In the genomic region with DNA sequence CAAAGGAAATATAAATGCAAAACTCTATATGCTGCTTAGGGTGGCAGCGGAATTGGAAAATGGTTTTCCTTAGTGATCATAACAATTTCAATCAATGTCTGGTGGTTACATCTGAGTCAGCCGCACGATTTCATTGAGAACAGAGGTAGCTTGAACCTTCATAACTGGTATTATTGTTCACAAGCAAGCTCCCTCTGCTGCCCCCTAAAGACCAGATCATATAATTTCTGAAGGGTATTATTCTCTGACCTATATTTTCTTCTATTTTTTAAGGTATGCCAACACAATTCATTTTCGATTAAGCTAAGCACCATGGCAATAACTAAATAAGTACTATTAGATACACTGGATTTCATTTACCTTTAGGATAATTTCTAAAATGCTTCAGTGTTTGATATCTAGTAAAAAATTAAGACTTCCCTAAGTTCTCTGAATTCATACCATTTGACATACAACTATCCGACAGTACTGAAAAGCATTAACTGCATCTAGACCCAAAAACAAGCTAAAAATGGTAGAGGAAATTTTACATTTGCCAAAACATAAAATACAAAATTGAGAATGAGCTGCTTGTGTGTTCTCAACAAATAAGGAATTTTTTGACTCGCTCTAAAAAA, we compare ENCODE assay signal across 8 cellular contexts.
DNase-seq lines count a peak whose midpoint lies in the region; ATAC-seq and TF ChIP-seq lines count a peak whose summit lies in the region.

No MANE protein-coding gene starts in this region.

- H3K27ac ChIP-seq in right atrium auricular region (no peak overlapping the region), KMS-11 (no peak overlapping the region), hepatocyte (no peak overlapping the region)

- H2AFZ ChIP-seq in KMS-11 (ENCODE audit: low read depth) (no peak overlapping the region), hepatocyte (no peak overlapping the region)

- intact Hi-C loops in Right ventricle myocardium superior (cut with DNase I), result no loop called here

- H3K9me3 ChIP-seq in right atrium auricular region, result no peaks in the 10 kb centered on the region
- no peaks in the 10 kb centered on the region for H3K9me3 ChIP-seq in hepatocyte (ENCODE audit: low read depth)

- H4K20me1 ChIP-seq in KMS-11 (ENCODE audit: insufficient read depth) (no peaks in the 10 kb centered on the region), hepatocyte (ENCODE audit: insufficient read depth, poor library complexity, severe bottlenecking) (no peaks in the 10 kb centered on the region)

- H3K4me3 ChIP-seq in right atrium auricular region, result no peak overlapping the region
- H3K4me3 ChIP-seq in KMS-11 (IDR thresholded peaks at IDR 0.05; ENCODE audit: insufficient read depth, low read depth, low read length), result no peak overlapping the region
- H3K4me3 ChIP-seq in hepatocyte, result no peak overlapping the region

- no peak for ATAC-seq in Right ventricle myocardium superior (ENCODE audit: poor library complexity)
- ATAC-seq in GM18907 (IDR thresholded peaks at IDR 0.05; ENCODE audit: unreplicated experiment), result no peak
- no peak for ATAC-seq in HG03342 (IDR thresholded peaks at IDR 0.05; ENCODE audit: unreplicated experiment)

- no peaks in the 10 kb centered on the region for H3K79me2 ChIP-seq in KMS-11 (ENCODE audit: insufficient read depth, low read depth)
- no peaks in the 10 kb centered on the region for H3K79me2 ChIP-seq in hepatocyte

- H3K9me2 ChIP-seq in hepatocyte (replicated peaks; ENCODE audit: insufficient read depth), result no peaks in the 10 kb centered on the region

- H3K4me1 ChIP-seq in right atrium auricular region (no peaks in the 10 kb centered on the region), KMS-11 (ENCODE audit: low read depth, poor library complexity, severe bottlenecking) (no peaks in the 10 kb centered on the region), hepatocyte (ENCODE audit: insufficient read depth) (no peaks in the 10 kb centered on the region)

- no peaks in the 10 kb centered on the region for H3K36me3 ChIP-seq in right atrium auricular region
- H3K36me3 ChIP-seq in KMS-11 (ENCODE audit: insufficient read depth), result no peaks in the 10 kb centered on the region
- no peaks in the 10 kb centered on the region for H3K36me3 ChIP-seq in hepatocyte (replicated peaks; ENCODE audit: insufficient read depth, low read depth)

- TF ChIP-seq CTCF in right atrium auricular region (IDR thresholded peaks at IDR 0.05) (peak; percentile 30 to 51), KMS-11 (conservative IDR thresholded peaks at IDR 0.05; ENCODE audit: low read depth, low read length) (peak; percentile 68), hepatocyte (IDR thresholded peaks at IDR 0.05; ENCODE audit: poor library complexity) (peak; percentile 50)

- WGBS in hepatocyte (ENCODE audit: low lambda C conversion rate, missing lambda C conversion rate), result 75% methylated on average over 6 of the region's 6 CpGs

- no peak overlapping the region for H3K4me2 ChIP-seq in KMS-11
- no peak overlapping the region for H3K4me2 ChIP-seq in hepatocyte

- no peak for DNase-seq in right atrium auricular region (ENCODE audit: low spot score)
- no peak for DNase-seq in Right ventricle myocardium superior
- DNase-seq in SKM-1 treated with dmso at 0.1 percent for 144 hours (lab: John Stamatoyannopoulos, UW; ENCODE audit: unreplicated experiment), result peak; percentile 20
- peak; percentile 70 for DNase-seq in hepatocyte (ENCODE audit: low spot score)
- no peak for DNase-seq in activated effector memory CD4-positive, alpha-beta T cell treated with Interleukin-2 at 50 U/mL for 16 hours

- no peak overlapping the region for H3K9ac ChIP-seq in KMS-11

- H3K27me3 ChIP-seq in right atrium auricular region (peaks cover 0 to 3% of the 10 kb centered on the region in 2 donors), KMS-11 (ENCODE audit: insufficient read depth, low read depth) (no peaks in the 10 kb centered on the region), hepatocyte (no peaks in the 10 kb centered on the region)

Comparison
In these comparisons a context has a peak if more than half of its experiments do, and no peak if none do; other contexts are left out.
1. DNase-seq: peak in SKM-1 treated with dmso at 0.1 percent for 144 hours (single experiment) and hepatocyte (single experiment); none in right atrium auricular region (single experiment), Right ventricle myocardium superior (single experiment) and activated effector memory CD4-positive, alpha-beta T cell treated with Interleukin-2 at 50 U/mL for 16 hours (single experiment).
2. Peak in every context shown above with its lines, with median percentiles within 50 percentile points of each other: CTCF ChIP-seq.